9 cellular contexts compared by ENCODE assay signal in genomic region chr22:47837703-47838102, GRCh38.
DNase-seq lines count a peak whose midpoint lies in the region; ATAC-seq and TF ChIP-seq lines count a peak whose summit lies in the region.
"Had no signal": no experiment of that assay in that cellular context is flagged by ENCODE, and none has a peak within 500 bp of the region (broad histone marks: within the 10 kb centered on the region; RNA-seq: fewer than 3 reads in every experiment).

No MANE protein-coding gene starts in this region.

- CTCF ChIA-PET in MCF 10A (lab: Yijun Ruan, JAX): interaction anchor here (0.6 to 0.7 kb wide), 3 partner anchors 143 to 1116 kb away, joined by 3 to 4 read pairs (median 3); no protein-coding TSS in a partner anchor

- peak; percentile 8 for DNase-seq in MCF 10A (ENCODE audit: unreplicated experiment)
- DNase-seq in breast epithelium (ENCODE audit: low spot score in 2 of 2): no peak
- peak; percentile 27 for DNase-seq in NCI-H1105 treated with DMSO at 0.1 percent for 48 hours (lab: John Stamatoyannopoulos, UW)
- DNase-seq in body of pancreas: peak in 3 of 4 donors; percentile 14 to 25 (median 21)
- DNase-seq in smooth muscle cell (lab: John Stamatoyannopoulos, UW; ENCODE audit: unreplicated experiment): no peak
- no peak for DNase-seq in activated T-helper 2 cell treated with anti-CD3 and anti-CD28 coated beads, Interferon-gamma antibody, Interleukin-2, Interleukin-4, amounts not matched to agents 10 μg/mL and 5 μg/mL and 100 μg/mL, durations not matched to agents 14 hours and 24 hours and 36 hours (ENCODE audit: low spot score)
- no peak for DNase-seq in brain microvascular endothelial cell
- no peak for DNase-seq in lower leg skin (ENCODE audit: low spot score in 2 of 2)
- DNase-seq: caudate nucleus had no signal

- BruUV-seq in MCF 10A (replicated peaks; lab: Mats Ljungman, UMichigan): no TSS peak

- no peak overlapping the region for H3K4me3 Mint-ChIP-seq in MCF 10A (ENCODE audit: unreplicated experiment)
- H3K4me3 Mint-ChIP-seq in activated T-helper 2 cell treated with anti-CD3 and anti-CD28 coated beads, Interferon-gamma antibody, Interleukin-2, Interleukin-4, amounts not matched to agents 10 μg/mL and 5 μg/mL and 100 μg/mL, durations not matched to agents 14 hours and 24 hours and 36 hours (ENCODE audit: low read depth): no peak overlapping the region

- 40 to 49% methylated on average over 3 of the region's 3 CpGs for WGBS in body of pancreas, 2 donors
- 65% methylated on average over 3 of the region's 3 CpGs for WGBS in smooth muscle cell (ENCODE audit: low lambda C conversion rate)
- WGBS in lower leg skin, 2 donors: 77 to 81% methylated on average over 3 of the region's 3 CpGs

- peak; percentile 49 for TF ChIP-seq CTCF in MCF 10A (IDR thresholded peaks at IDR 0.05; ENCODE audit: unreplicated experiment)
- TF ChIP-seq CTCF in breast epithelium (IDR thresholded peaks at IDR 0.05): no peak
- TF ChIP-seq CTCF in body of pancreas (IDR thresholded peaks at IDR 0.05): peak; percentile 14 to 50 (median 28)
- peak; percentile 25 for TF ChIP-seq CTCF in smooth muscle cell (IDR thresholded peaks at IDR 0.05; ENCODE audit: borderline replicate concordance, insufficient read depth, poor library complexity, severe bottlenecking)
- no peak for TF ChIP-seq CTCF in brain microvascular endothelial cell (IDR thresholded peaks at IDR 0.05; ENCODE audit: low read depth, low read length, missing control alignments)
- no peak for TF ChIP-seq CTCF in lower leg skin (IDR thresholded peaks at IDR 0.05)

- no peaks in the 10 kb centered on the region for H3K36me3 ChIP-seq in breast epithelium
- no peaks in the 10 kb centered on the region for H3K36me3 ChIP-seq in body of pancreas (replicated peaks in 1 of 2; ENCODE audit: insufficient read depth in 1 of 2, low read depth in 2 of 2)
- no peaks in the 10 kb centered on the region for H3K36me3 ChIP-seq in smooth muscle cell (ENCODE audit: low read depth)
- H3K36me3 ChIP-seq in brain microvascular endothelial cell (replicated peaks): no peaks in the 10 kb centered on the region

- H3K36me3 Mint-ChIP-seq in MCF 10A (ENCODE audit: insufficient read depth, unreplicated experiment): no peaks in the 10 kb centered on the region
- no peaks in the 10 kb centered on the region for H3K36me3 Mint-ChIP-seq in activated T-helper 2 cell treated with anti-CD3 and anti-CD28 coated beads, Interferon-gamma antibody, Interleukin-2, Interleukin-4, amounts not matched to agents 10 μg/mL and 5 μg/mL and 100 μg/mL, durations not matched to agents 14 hours and 24 hours and 36 hours (ENCODE audit: low read depth)

- peaks cover 4% of the 10 kb centered on the region for H3F3A ChIP-seq in smooth muscle cell (ENCODE audit: low read depth)

- no peak for TF ChIP-seq POLR2A in breast epithelium (IDR thresholded peaks at IDR 0.05)
- TF ChIP-seq POLR2A in body of pancreas (IDR thresholded peaks at IDR 0.05): no peak
- TF ChIP-seq POLR2A in lower leg skin (IDR thresholded peaks at IDR 0.05): no peak

- H3K27me3 Mint-ChIP-seq in MCF 10A (ENCODE audit: insufficient read depth, unreplicated experiment): peaks cover 14% of the 10 kb centered on the region
- no peaks in the 10 kb centered on the region for H3K27me3 Mint-ChIP-seq in activated T-helper 2 cell treated with anti-CD3 and anti-CD28 coated beads, Interferon-gamma antibody, Interleukin-2, Interleukin-4, amounts not matched to agents 10 μg/mL and 5 μg/mL and 100 μg/mL, durations not matched to agents 14 hours and 24 hours and 36 hours (ENCODE audit: low read depth)

- H3K79me2 ChIP-seq in smooth muscle cell (ENCODE audit: low read depth): no peaks in the 10 kb centered on the region

- ATAC-seq in body of pancreas: no peak

- no peak overlapping the region for H3K4me3 ChIP-seq in breast epithelium
- H3K4me3 ChIP-seq in body of pancreas: no peak overlapping the region
- H3K4me3 ChIP-seq in smooth muscle cell: no peak overlapping the region
- H3K4me3 ChIP-seq in brain microvascular endothelial cell (ENCODE audit: low read depth, low read length): no peak overlapping the region
- no peak overlapping the region for H3K4me3 ChIP-seq in lower leg skin (ENCODE audit: low read depth, poor library complexity, severe bottlenecking)

- H3K27ac ChIP-seq in breast epithelium (no peak overlapping the region), body of pancreas (no peak overlapping the region), smooth muscle cell (ENCODE audit: low read depth) (peak overlapping the region; percentile 94), brain microvascular endothelial cell (no peak overlapping the region)

- peaks cover 0 to 48% of the 10 kb centered on the region in 2 donors for H3K27me3 ChIP-seq in breast epithelium
- no peaks in the 10 kb centered on the region for H3K27me3 ChIP-seq in body of pancreas
- H3K27me3 ChIP-seq in smooth muscle cell (ENCODE audit: low read depth): no peaks in the 10 kb centered on the region
- H3K27me3 ChIP-seq in brain microvascular endothelial cell (replicated peaks): no peaks in the 10 kb centered on the region

- POLR2A ChIA-PET in MCF 10A (lab: Yijun Ruan, JAX): no interaction called here

- H2AFZ ChIP-seq in smooth muscle cell (ENCODE audit: low read depth): no peak overlapping the region

- peaks cover 2% of the 10 kb centered on the region for H3K9me3 Mint-ChIP-seq in MCF 10A (ENCODE audit: unreplicated experiment)
- no peaks in the 10 kb centered on the region for H3K9me3 Mint-ChIP-seq in activated T-helper 2 cell treated with anti-CD3 and anti-CD28 coated beads, Interferon-gamma antibody, Interleukin-2, Interleukin-4, amounts not matched to agents 10 μg/mL and 5 μg/mL and 100 μg/mL, durations not matched to agents 14 hours and 24 hours and 36 hours

- peaks cover 63% of the 10 kb centered on the region for H3K4me1 Mint-ChIP-seq in MCF 10A (ENCODE audit: insufficient read depth, unreplicated experiment)
- no peaks in the 10 kb centered on the region for H3K4me1 Mint-ChIP-seq in activated T-helper 2 cell treated with anti-CD3 and anti-CD28 coated beads, Interferon-gamma antibody, Interleukin-2, Interleukin-4, amounts not matched to agents 10 μg/mL and 5 μg/mL and 100 μg/mL, durations not matched to agents 14 hours and 24 hours and 36 hours (ENCODE audit: low read depth)

- H3K4me1 ChIP-seq in breast epithelium (no peaks in the 10 kb centered on the region), body of pancreas (no peaks in the 10 kb centered on the region), smooth muscle cell (ENCODE audit: low read depth) (peaks cover 4% of the 10 kb centered on the region)

- H3K9me3 ChIP-seq in breast epithelium (no peaks in the 10 kb centered on the region), body of pancreas (no peaks in the 10 kb centered on the region), smooth muscle cell (replicated peaks; ENCODE audit: low read depth) (no peaks in the 10 kb centered on the region)

- H3K9ac ChIP-seq in smooth muscle cell (ENCODE audit: low read depth): peak overlapping the region; percentile 88

- H3K4me2 ChIP-seq in smooth muscle cell: no peak overlapping the region

- peak overlapping the region; percentile 93 for H3K27ac Mint-ChIP-seq in MCF 10A (ENCODE audit: low read depth, unreplicated experiment)
- no peak overlapping the region for H3K27ac Mint-ChIP-seq in activated T-helper 2 cell treated with anti-CD3 and anti-CD28 coated beads, Interferon-gamma antibody, Interleukin-2, Interleukin-4, amounts not matched to agents 10 μg/mL and 5 μg/mL and 100 μg/mL, durations not matched to agents 14 hours and 24 hours and 36 hours

- no peaks in the 10 kb centered on the region for H4K20me1 ChIP-seq in smooth muscle cell (ENCODE audit: low read depth)

- in situ Hi-C loops in brain microvascular endothelial cell (cut with HindIII; ENCODE audit: low pct_ligation_motif_present, low sequenced_read_pairs): no loop called here

- intact Hi-C loops in MCF 10A (cut with micrococcal nuclease) (loop anchor here (1.0 to 5.0 kb wide), 3 partner anchors 210 to 1010 kb away; no protein-coding TSS in a partner anchor), breast epithelium (cut with DNase I; ENCODE audit: low total_unique reads) (no loop called here), body of pancreas (cut with DNase I) (no loop called here), lower leg skin (cut with DNase I; ENCODE audit: low total_unique reads) (no loop called here)
- intact Hi-C loops in activated T-helper 2 cell treated with anti-CD3 and anti-CD28 coated beads, Interferon-gamma antibody, Interleukin-2, Interleukin-4, amounts not matched to agents 10 μg/mL and 5 μg/mL and 100 μg/mL, durations not matched to agents 14 hours and 24 hours and 36 hours (cut with micrococcal nuclease): no loop called here

Comparison
In these comparisons a context has a peak if more than half of its experiments do, and no peak if none do; other contexts are left out.
1. DNase-seq: peak in MCF 10A (single experiment), NCI-H1105 treated with DMSO at 0.1 percent for 48 hours (single experiment) and body of pancreas (3 of 4); none in breast epithelium (0 of 2), smooth muscle cell (single experiment), activated T-helper 2 cell treated with anti-CD3 and anti-CD28 coated beads, Interferon-gamma antibody, Interleukin-2, Interleukin-4, amounts not matched to agents 10 μg/mL and 5 μg/mL and 100 μg/mL, durations not matched to agents 14 hours and 24 hours and 36 hours (single experiment), brain microvascular endothelial cell (single experiment) and lower leg skin (0 of 2).
2. CTCF ChIP-seq: peak in MCF 10A (single experiment), body of pancreas (7 of 7) and smooth muscle cell (single experiment); none in breast epithelium (0 of 3), brain microvascular endothelial cell (single experiment) and lower leg skin (0 of 3).